Comparison of ENCODE assay signal across 24 cellular contexts in genomic region chr7:28400838-28401360, GRCh38. TPM values are rescaled to one million over a fixed set of nuclear protein-coding genes. Genes with fewer than 3 reads are reported as not detected.
DNase-seq lines count a peak whose midpoint lies in the region; ATAC-seq, FAIRE-seq and TF ChIP-seq lines count a peak whose summit lies in the region.
"Had no signal": no experiment of that assay in that cellular context is flagged by ENCODE, and none has a peak within 500 bp of the region (broad histone marks: within the 10 kb centered on the region; RNA-seq: fewer than 3 reads in every experiment).

No MANE protein-coding gene starts in this region.

- peaks cover 6% of the 10 kb centered on the region for H3K27me3 Mint-ChIP-seq in CD8-positive, alpha-beta T cell (ENCODE audit: low read depth)

- H4K8ac ChIP-seq in IMR-90 (ENCODE audit: low read depth in 2 of 2, low read length in 2 of 2), result no peak overlapping the region

- POLR2A ChIA-PET in A549 (lab: Yijun Ruan, JAX) (no interaction called here), HEK293 (lab: Yijun Ruan, JAX) (no interaction called here), IMR-90 (lab: Charles Lee; ENCODE audit: unreplicated experiment) (no interaction called here), K562 (lab: Yijun Ruan, JAX) (no interaction called here)
- POLR2A ChIA-PET in CD8-positive, alpha-beta T cell (lab: Charles Lee), result interaction anchor here (1.0 kb wide), 1 partner anchor 9 kb away, joined by 3 read pairs; no protein-coding TSS in a partner anchor

- H3K27me3 ChIP-seq in IMR-90 (ENCODE audit: control insufficient read depth, insufficient read depth, low read length) (no peaks in the 10 kb centered on the region; the same call in 1 of the 2 replicates), K562 (ENCODE audit: control insufficient read depth in 2 of 2, insufficient read depth in 2 of 2, low read length in 2 of 2) (no peaks in the 10 kb centered on the region)
- H3K27me3 ChIP-seq in CD8-positive, alpha-beta T cell (ENCODE audit: insufficient read depth, low read length), result no peaks in the 10 kb centered on the region
- H3K27me3 ChIP-seq: BLaER1 treated with 17β-estradiol and CSF1 and Interleukin-3, amounts not matched to agents 10 nM and 100 nM had no signal

- no peak overlapping the region for H3K56ac ChIP-seq in IMR-90 (ENCODE audit: extremely low read depth, insufficient read depth, low read length)

- H3K27ac Mint-ChIP-seq in CD8-positive, alpha-beta T cell, result no peak overlapping the region
- H3K27ac Mint-ChIP-seq: B cell; CD4-positive, alpha-beta T cell; CD8-positive, alpha-beta memory T cell had no signal

- FAIRE-seq in A549 (lab: Jason Lieb, UNC) (no peak), K562 (lab: Jason Lieb, UNC) (no peak)
- FAIRE-seq: A204.1, G401.6, GM12891, GM19239 had no signal

- no peak overlapping the region for H2AK5ac ChIP-seq in IMR-90 (ENCODE audit: low read depth, low read length)

- H4K5ac ChIP-seq in IMR-90 (ENCODE audit: low read depth, low read length), result no peak overlapping the region

- no peak for TF ChIP-seq POLR2A in A549 (IDR thresholded peaks at IDR 0.05; ENCODE audit: low read length)
- TF ChIP-seq POLR2A in IMR-90 (IDR thresholded peaks at IDR 0.05; ENCODE audit: low read depth, low read length), result no peak
- TF ChIP-seq POLR2A in K562 (conservative IDR thresholded peaks at IDR 0.05), result no peak

- TF ChIP-seq EP300 in A549 (IDR thresholded peaks at IDR 0.05), result no peak
- TF ChIP-seq EP300 in K562 (IDR thresholded peaks at IDR 0.05; ENCODE audit: low read length), result no peak

- H2AK9ac ChIP-seq in IMR-90 (replicated peaks; ENCODE audit: low read depth, low read length, poor library complexity), result no peak overlapping the region

- H2BK120ac ChIP-seq in IMR-90 (ENCODE audit: low read depth, low read length), result no peak overlapping the region

- H2BK5ac ChIP-seq in IMR-90 (ENCODE audit: low read depth, low read length, poor library complexity, severe bottlenecking), result no peak overlapping the region

- ATAC-seq in A549 (no peak), IMR-90 (ENCODE audit: low read depth) (no peak), K562 (no peak)
- ATAC-seq in CD8-positive, alpha-beta T cell, result no peak

- no peaks in the 10 kb centered on the region for H3K36me3 ChIP-seq in HEK293 (ENCODE audit: control insufficient read depth in 2 of 2, insufficient read depth in 1 of 2, low read length in 2 of 2)
- no peaks in the 10 kb centered on the region for H3K36me3 ChIP-seq in IMR-90 (ENCODE audit: control insufficient read depth, insufficient read depth, low read length)
- no peaks in the 10 kb centered on the region for H3K36me3 ChIP-seq in K562 (ENCODE audit: control insufficient read depth, insufficient read depth, low read length)
- no peaks in the 10 kb centered on the region for H3K36me3 ChIP-seq in CD8-positive, alpha-beta T cell (ENCODE audit: insufficient read depth, low read length)
- H3K36me3 ChIP-seq: BLaER1 treated with 17β-estradiol and CSF1 and Interleukin-3, amounts not matched to agents 10 nM and 100 nM had no signal

- H3K27ac ChIP-seq in A549 (no peak overlapping the region), HEK293 (ENCODE audit: extremely low read depth, low read depth, low read length) (no peak overlapping the region), IMR-90 (ENCODE audit: insufficient read depth, low read length) (no peak overlapping the region), K562 (ENCODE audit: extremely low read depth, low read depth, low read length) (no peak overlapping the region)
- H3K27ac ChIP-seq in CD8-positive, alpha-beta T cell (ENCODE audit: low read depth, low read length), result no peak overlapping the region
- H3K27ac ChIP-seq: BLaER1 treated with 17β-estradiol and CSF1 and Interleukin-3, amounts not matched to agents 10 nM and 100 nM; C4-2B had no signal

- DNase-seq in A549 (ENCODE audit: low read depth in 1 of 2, low spot score in 1 of 2) (no peak), IMR-90 (no peak), K562 (ENCODE audit: extremely low read depth in 1 of 4, low spot score in 3 of 4) (no peak), KBM-7 (no peak), NCI-H1048 (lab: John Stamatoyannopoulos, UW) (no peak)
- no peak for DNase-seq in CD8-positive, alpha-beta T cell
- DNase-seq: 8988T; AML-193; CD4-positive, alpha-beta T cell; CD8-positive, alpha-beta memory T cell; COR-L47; DMS 273 treated with DMSO at 0.1 percent for 48 hours; DMS153; DMS53; DMS79 treated with DMSO at 0.1 percent for 48 hours; GF-D8 had no signal

- TF ChIP-seq CTCF in A549 (IDR thresholded peaks at IDR 0.05) (no peak), HEK293 (tag by site-specific recombination; IDR thresholded peaks at IDR 0.05) (no peak), IMR-90 (conservative IDR thresholded peaks at IDR 0.05; ENCODE audit: low read depth, low read length) (no peak), K562 (IDR thresholded peaks at IDR 0.05 in 2 of 3, conservative IDR thresholded peaks at IDR 0.05 in 1 of 3; ENCODE audit: insufficient read depth in 2 of 3, low read depth in 1 of 3, low read length in 3 of 3) (no peak)
- TF ChIP-seq CTCF in CD8-positive, alpha-beta T cell (IDR thresholded peaks at IDR 0.05), result no peak

- BruUV-seq in IMR-90 (replicated peaks; lab: Mats Ljungman, UMichigan) (no TSS peak), K562 (replicated peaks; lab: Mats Ljungman, UMichigan) (no TSS peak)

- no peaks in the 10 kb centered on the region for H3K79me2 ChIP-seq in K562 (ENCODE audit: control insufficient read depth, insufficient read depth, low read length)

- H3K79me1 ChIP-seq in IMR-90 (ENCODE audit: low read depth in 1 of 2, low read length in 2 of 2), result no peaks in the 10 kb centered on the region

- no peak overlapping the region for H3K14ac ChIP-seq in IMR-90 (replicated peaks; ENCODE audit: low read depth, low read length)

- H3K9ac ChIP-seq in IMR-90 (ENCODE audit: low read depth, low read length) (no peak overlapping the region), K562 (ENCODE audit: insufficient read depth in 1 of 2, low read depth in 2 of 2, low read length in 2 of 2) (no peak overlapping the region)
- H3K9ac ChIP-seq: BLaER1 treated with 17β-estradiol and CSF1 and Interleukin-3, amounts not matched to agents 10 nM and 100 nM had no signal

- WGBS in A549 (ENCODE audit: missing lambda C conversion rate), result 59% methylated on average over 3 of the region's 3 CpGs
- WGBS in IMR-90 (ENCODE audit: extremely low coverage in 2 of 2, insufficient read length in 1 of 2), 2 experiments, result no CpG with 5 or more reads among the region's 3 CpGs
- WGBS in K562 (ENCODE audit: insufficient coverage, low coverage, missing lambda C conversion rate), result 8% methylated on average over 3 of the region's 3 CpGs

- no peak overlapping the region for H3K4ac ChIP-seq in IMR-90 (ENCODE audit: low read depth, low read length)

- H3K4me2 ChIP-seq in A549, result no peak overlapping the region
- no peak overlapping the region for H3K4me2 ChIP-seq in IMR-90 (ENCODE audit: low read depth, low read length)
- H3K4me2 ChIP-seq in K562 (ENCODE audit: insufficient read depth, low read length), result no peak overlapping the region
- H3K4me2 ChIP-seq: BLaER1 treated with 17β-estradiol and CSF1 and Interleukin-3, amounts not matched to agents 10 nM and 100 nM had no signal

- no peaks in the 10 kb centered on the region for H3K9me1 ChIP-seq in IMR-90 (ENCODE audit: insufficient read depth, low read length)
- no peaks in the 10 kb centered on the region for H3K9me1 ChIP-seq in K562 (ENCODE audit: control insufficient read depth, insufficient read depth, low read length)

- H4K20me1 ChIP-seq in IMR-90 (ENCODE audit: insufficient read depth, low read length) (no peaks in the 10 kb centered on the region), K562 (replicated peaks; ENCODE audit: control insufficient read depth, insufficient read depth, low read length) (no peaks in the 10 kb centered on the region)
- H4K20me1 ChIP-seq: BLaER1 treated with 17β-estradiol and CSF1 and Interleukin-3, amounts not matched to agents 10 nM and 100 nM had no signal

- no peaks in the 10 kb centered on the region for H3K9me3 ChIP-seq in A549
- no peaks in the 10 kb centered on the region for H3K9me3 ChIP-seq in HEK293 (ENCODE audit: control insufficient read depth, insufficient read depth, low read depth, low read length)
- no peaks in the 10 kb centered on the region for H3K9me3 ChIP-seq in IMR-90 (ENCODE audit: control insufficient read depth, insufficient read depth, low read length)
- no peaks in the 10 kb centered on the region for H3K9me3 ChIP-seq in K562 (replicated peaks; ENCODE audit: control insufficient read depth, insufficient read depth, low read depth, low read length)
- H3K9me3 ChIP-seq in CD8-positive, alpha-beta T cell (ENCODE audit: low read length), result no peaks in the 10 kb centered on the region

- CTCF ChIA-PET in A549 (lab: Yijun Ruan, JAX) (interaction anchor here (1.2 to 1.3 kb wide), 2 partner anchors 11 to 453 kb away, joined by 4 to 5 read pairs; no protein-coding TSS in a partner anchor), HEK293 (lab: Yijun Ruan, JAX) (interaction anchor here (0.9 to 1.0 kb wide), 2 partner anchors 11 to 15 kb away, joined by 4 to 6 read pairs; no protein-coding TSS in a partner anchor), IMR-90 (lab: Yijun Ruan, JAX) (no interaction called here), K562 (lab: Yijun Ruan, JAX; ENCODE audit: low intra/inter-chr PET ratio) (no interaction called here)
- CTCF ChIA-PET in CD8-positive, alpha-beta T cell (lab: Charles Lee), result interaction anchor here (0.7 kb wide), 1 partner anchor 10 kb away, joined by 3 read pairs; no protein-coding TSS in a partner anchor

- no peak overlapping the region for H3K23ac ChIP-seq in IMR-90 (ENCODE audit: low read depth, low read length)

- no peak overlapping the region for H2BK15ac ChIP-seq in IMR-90 (ENCODE audit: low read depth, low read length)

- intact Hi-C loops in IMR-90 (cut with micrococcal nuclease), result no loop called here
- intact Hi-C loops in K562 (cut with micrococcal nuclease), result no loop called here
- intact Hi-C loops in CD8-positive, alpha-beta T cell (cut with DNase I, micrococcal nuclease), result no loop called here

- H2AFZ ChIP-seq in IMR-90 (replicated peaks; ENCODE audit: low read length, poor library complexity) (no peak overlapping the region), K562 (ENCODE audit: low read depth, low read length) (no peak overlapping the region)

- TF ChIP-seq RAD21 in A549 (conservative IDR thresholded peaks at IDR 0.05 in 1 of 2, IDR thresholded peaks at IDR 0.05 in 1 of 2), result no peak
- no peak for TF ChIP-seq RAD21 in IMR-90 (IDR thresholded peaks at IDR 0.05; ENCODE audit: low read length)
- no peak for TF ChIP-seq RAD21 in K562 (CRISPR knock-in tag; conservative IDR thresholded peaks at IDR 0.05 in 1 of 2, IDR thresholded peaks at IDR 0.05 in 1 of 2)

- H3K4me3 Mint-ChIP-seq in CD8-positive, alpha-beta T cell, result no peak overlapping the region
- H3K4me3 Mint-ChIP-seq: B cell; CD4-positive, alpha-beta T cell; CD8-positive, alpha-beta memory T cell had no signal

- no peaks in the 10 kb centered on the region for H3K4me1 Mint-ChIP-seq in CD8-positive, alpha-beta T cell (ENCODE audit: low read depth)
- H3K4me1 Mint-ChIP-seq: B cell; CD8-positive, alpha-beta memory T cell had no signal

- no peaks in the 10 kb centered on the region for H3K9me3 Mint-ChIP-seq in CD8-positive, alpha-beta T cell
- H3K9me3 Mint-ChIP-seq: CD4-positive, alpha-beta T cell; CD8-positive, alpha-beta memory T cell had no signal

- dilution Hi-C loops in IMR-90 (cut with HindIII; ENCODE audit: low sequenced_read_pairs, unreplicated experiment), result no loop called here

- H4K91ac ChIP-seq in IMR-90 (ENCODE audit: insufficient read depth, low read depth, low read length), result no peak overlapping the region

- H3K4me1 ChIP-seq in A549, result peaks cover under 1% of the 10 kb centered on the region; the same call in 1 of the 3 replicates
- H3K4me1 ChIP-seq in HEK293 (ENCODE audit: control insufficient read depth, insufficient read depth, low read length), result peaks cover 4% of the 10 kb centered on the region; the same call in 1 of the 2 replicates
- no peaks in the 10 kb centered on the region for H3K4me1 ChIP-seq in IMR-90 (ENCODE audit: control insufficient read depth, insufficient read depth, low read length)
- no peaks in the 10 kb centered on the region for H3K4me1 ChIP-seq in K562 (replicated peaks in 1 of 2; ENCODE audit: control insufficient read depth in 2 of 2, insufficient read depth in 2 of 2, low read length in 2 of 2)
- no peaks in the 10 kb centered on the region for H3K4me1 ChIP-seq in CD8-positive, alpha-beta T cell (ENCODE audit: insufficient read depth, low read length)

- no peaks in the 10 kb centered on the region for H3K36me3 Mint-ChIP-seq in CD8-positive, alpha-beta T cell
- H3K36me3 Mint-ChIP-seq: CD8-positive, alpha-beta memory T cell had no signal

- no peak overlapping the region for H2BK20ac ChIP-seq in IMR-90 (ENCODE audit: low read depth, low read length)

- in situ Hi-C loops in IMR-90 (cut with MboI; ENCODE audit: low sequenced_read_pairs), result loop anchor here (10.0 kb wide), 1 partner anchor 106 kb away; no protein-coding TSS in a partner anchor
- in situ Hi-C loops in K562 (cut with MboI), result no loop called here
- in situ Hi-C loops in KBM-7 (cut with MboI; ENCODE audit: low pct_unique_long_range_greater_than_20kb, low sequenced_read_pairs), result no loop called here

- H3K4me3 ChIP-seq in A549 (no peak overlapping the region), HEK293 (ENCODE audit: low read depth, low read length) (no peak overlapping the region), IMR-90 (ENCODE audit: insufficient read depth, low read depth, low read length) (no peak overlapping the region), K562 (no peak overlapping the region)
- H3K4me3 ChIP-seq in CD8-positive, alpha-beta T cell (ENCODE audit: low read depth, low read length), result no peak overlapping the region
- H3K4me3 ChIP-seq: BLaER1 treated with 17β-estradiol and CSF1 and Interleukin-3, amounts not matched to agents 10 nM and 100 nM had no signal

- no peak overlapping the region for H3K18ac ChIP-seq in IMR-90 (ENCODE audit: low read depth, low read length)

RNA-seq across cellular contexts. Expression of gene CREB5, which starts 11.4 kb away (rescaled TPM):
- polyA plus RNA-seq in A549 (2011; rRNA removed) (1.5 TPM in 2 replicates), A549 (2017; fragmentation: RNase III; extraction: RNeasy Plus Mini Kit Qiagen cat#74134 plus additional on column Dnase treatment) (0.61 to 0.88 TPM (median 0.69 TPM) in 3 replicates), IMR-90 (2012; rRNA removed) (13.1 and 17.9 TPM in 2 replicates), K562 (2011; rRNA removed) (0.33 and 0.37 TPM in 2 replicates), K562 (2014; fragmentation: Illumina TruSeq; extraction: Trizol) (3.9 and 4.0 TPM in 2 replicates), K562 (2014; fragmentation: Nextera tagmentation; extraction: Ambion mirVana) (1 to 10 TPM in 1 of 2 experiments, under 1 TPM in 1; 0.99 to 1.2 TPM), K562 (2014; rRNA removed) (1.8 and 2.1 TPM in 2 replicates)
- polyA plus RNA-seq in A549 (2012; cell fraction: cytosol; rRNA removed), result 0.81 and 1.0 TPM in 2 replicates
- polyA plus RNA-seq in A549 (2012; cell fraction: nucleus; rRNA removed), result 3.2 and 3.4 TPM in 2 replicates
- polyA minus RNA-seq in A549 (2011; rRNA and poly(A)+ RNA removed), result 3.5 and 4.6 TPM in 2 replicates
- total RNA-seq in IMR-90 (2012; rRNA removed) (7.3 and 11.1 TPM in 2 replicates), K562 (2014; rRNA removed) (1.7 and 1.9 TPM in 2 replicates), K562 (2014; rRNA removed; fragmentation: Illumina TruSeq; extraction: Trizol) (2.4 and 3.2 TPM in 2 replicates), K562 (2015; rRNA removed; fragmentation: Illumina TruSeq; extraction: Trizol) (2.9 and 3.1 TPM in 2 replicates), K562 (2021) (3.6 and 6.4 TPM in 2 replicates)
- 8.1 and 23.7 TPM in 2 replicates for polyA plus RNA-seq in IMR-90 (2012; cell fraction: cytosol; rRNA removed)
- 66.8 and 78.4 TPM in 2 replicates for polyA plus RNA-seq in IMR-90 (2012; cell fraction: nucleus; rRNA removed; ENCODE audit: low replicate concordance)
- 0.83 and 1.1 TPM in 2 replicates for total RNA-seq in K562 (2011; cell fraction: chromatin; rRNA removed; ENCODE audit: low replicate concordance)
- total RNA-seq in K562 (2011; cell fraction: nucleolus; rRNA removed), result 0.67 and 1.4 TPM in 2 replicates
- 1.2 and 3.1 TPM in 2 replicates for total RNA-seq in K562 (2011; cell fraction: nucleoplasm; rRNA removed)
- polyA plus RNA-seq in K562 (2011; cell fraction: cytosol; rRNA removed), result 0.46 and 1.3 TPM in 2 replicates
- 1.3 and 1.9 TPM in 2 replicates for polyA plus RNA-seq in K562 (2011; cell fraction: nucleus; rRNA removed)
- 2.8 and 9.0 TPM in 2 replicates for polyA plus RNA-seq in K562 (2012)
- polyA minus RNA-seq in K562 (2011; rRNA and poly(A)+ RNA removed), result 1.1 and 1.2 TPM in 2 replicates
- 1.5 TPM in 1 of 2 replicates, not detected in the other for polyA minus RNA-seq in K562 (2011; cell fraction: cytosol; rRNA and poly(A)+ RNA removed)
- polyA minus RNA-seq in K562 (2011; cell fraction: nucleus; rRNA and poly(A)+ RNA removed), result 1.9 and 2.1 TPM in 2 replicates
- total RNA-seq in CD8-positive, alpha-beta T cell, result not detected
- total RNA-seq: CD8-positive, alpha-beta memory T cell had no signal
- polyA plus RNA-seq: CD8-positive, alpha-beta memory T cell had no signal

Comparison
In these comparisons a context has a peak if more than half of its experiments do, and no peak if none do; other contexts are left out.
1. CTCF ChIA-PET loops: an anchor here in A549 (1.2 to 1.3 kb wide), HEK293 (0.9 to 1.0 kb wide) and CD8-positive, alpha-beta T cell (0.7 kb wide); none called in IMR-90 and K562.